1 cellular context compared by ENCODE assay signal in the genomic region with DNA sequence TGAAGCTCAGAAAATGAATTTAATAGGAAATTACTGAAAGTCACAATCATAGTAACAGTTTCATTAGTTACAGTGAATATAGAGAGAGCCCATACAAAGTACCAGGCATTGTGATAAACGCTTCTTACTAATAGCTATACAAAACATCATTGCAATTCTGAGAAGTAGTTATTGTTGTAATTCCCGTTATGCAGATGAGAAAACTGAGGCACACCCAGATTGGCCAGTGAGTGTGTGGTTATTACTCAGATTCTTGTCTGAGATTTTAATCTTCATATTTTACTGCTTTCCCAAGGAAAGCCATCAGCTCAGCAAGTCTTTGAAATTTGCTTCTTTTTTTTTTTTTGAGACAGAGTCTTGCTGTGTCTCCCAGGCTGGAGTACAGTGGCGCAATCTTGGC.
A peak's percentile ranks its signal among the peaks of the same experiment; 100 is the strongest.
TF ChIP-seq lines count a peak whose summit lies in the region.

No MANE protein-coding gene starts in this region.

TF ChIP-seq in HepG2, 621 proteins besides CTCF, POLR2A, EP300 and RAD21:
- peak; percentile 85 for TF ChIP-seq ZNF629 (CRISPR knock-in tag; conservative IDR thresholded peaks at IDR 0.05)
- TF ChIP-seq, protein P1, sequence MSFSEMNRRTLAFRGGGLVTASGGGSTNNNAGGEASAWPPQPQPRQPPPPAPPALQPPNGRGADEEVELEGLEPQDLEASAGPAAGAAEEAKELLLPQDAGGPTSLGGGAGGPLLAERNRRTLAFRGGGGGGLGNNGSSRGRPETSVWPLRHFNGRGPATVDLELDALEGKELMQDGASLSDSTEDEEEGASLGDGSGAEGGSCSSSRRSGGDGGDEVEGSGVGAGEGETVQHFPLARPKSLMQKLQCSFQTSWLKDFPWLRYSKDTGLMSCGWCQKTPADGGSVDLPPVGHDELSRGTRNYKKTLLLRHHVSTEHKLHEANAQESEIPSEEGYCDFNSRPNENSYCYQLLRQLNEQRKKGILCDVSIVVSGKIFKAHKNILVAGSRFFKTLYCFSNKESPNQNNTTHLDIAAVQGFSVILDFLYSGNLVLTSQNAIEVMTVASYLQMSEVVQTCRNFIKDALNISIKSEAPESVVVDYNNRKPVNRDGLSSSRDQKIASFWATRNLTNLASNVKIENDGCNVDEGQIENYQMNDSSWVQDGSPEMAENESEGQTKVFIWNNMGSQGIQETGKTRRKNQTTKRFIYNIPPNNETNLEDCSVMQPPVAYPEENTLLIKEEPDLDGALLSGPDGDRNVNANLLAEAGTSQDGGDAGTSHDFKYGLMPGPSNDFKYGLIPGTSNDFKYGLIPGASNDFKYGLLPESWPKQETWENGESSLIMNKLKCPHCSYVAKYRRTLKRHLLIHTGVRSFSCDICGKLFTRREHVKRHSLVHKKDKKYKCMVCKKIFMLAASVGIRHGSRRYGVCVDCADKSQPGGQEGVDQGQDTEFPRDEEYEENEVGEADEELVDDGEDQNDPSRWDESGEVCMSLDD (CRISPR knock-in tag; IDR thresholded peaks at IDR 0.05; ENCODE audit: borderline replicate concordance) = no peak
- TF ChIP-seq RFX1 (IDR thresholded peaks at IDR 0.05) = no peak
- no peak for TF ChIP-seq ZNF556 (CRISPR knock-in tag; IDR thresholded peaks at IDR 0.05; ENCODE audit: borderline replicate concordance)
- TF ChIP-seq SETDB1 (CRISPR knock-in tag; IDR thresholded peaks at IDR 0.05; ENCODE audit: borderline replicate concordance) = no peak
- no peak for TF ChIP-seq SIN3B (IDR thresholded peaks at IDR 0.05; ENCODE audit: low read length)
